ENCODE assay signal across 8 cellular contexts in the genomic region with DNA sequence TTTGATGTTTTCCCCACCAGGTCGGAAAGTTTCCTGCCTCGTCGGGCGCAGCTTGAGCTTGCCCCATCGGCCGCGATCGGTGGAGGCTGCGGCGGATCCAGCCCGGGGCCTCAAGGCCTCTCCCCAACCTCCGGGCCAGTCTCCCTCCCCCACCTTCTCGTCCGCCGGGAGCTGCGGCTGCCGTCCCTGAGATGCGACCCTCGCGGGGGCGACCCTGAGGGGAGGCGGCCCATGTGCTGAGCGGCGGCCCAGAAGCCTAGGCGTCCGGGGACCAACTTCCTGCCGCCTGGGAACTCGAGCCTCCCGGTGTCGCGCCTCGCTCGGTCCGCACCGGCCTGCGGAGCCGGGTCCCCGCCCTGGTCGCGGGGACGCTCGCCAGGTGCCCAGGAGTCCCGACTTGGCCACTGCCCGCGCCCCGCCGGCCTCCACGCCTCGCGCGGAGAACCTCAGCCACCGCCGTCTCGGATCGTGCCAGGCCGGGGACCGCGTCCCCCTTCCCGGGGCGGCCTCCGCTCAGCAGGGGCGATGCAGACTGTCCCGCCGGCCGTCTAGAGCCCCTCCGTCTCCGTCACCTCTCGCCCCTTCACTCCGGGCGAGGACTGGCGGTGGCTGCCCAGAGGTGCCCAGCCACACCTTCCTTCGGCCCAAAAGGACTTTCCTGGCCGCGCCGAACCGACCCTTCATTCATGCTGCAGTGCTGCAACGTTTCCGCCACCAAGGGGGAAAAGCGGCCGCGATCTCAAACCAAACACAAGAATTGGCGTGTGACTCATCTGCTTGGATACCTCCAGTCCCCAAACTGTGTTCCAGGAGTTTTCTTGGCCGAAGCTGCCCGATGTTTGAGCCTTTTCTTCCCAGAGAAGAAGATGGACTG. TPM values are rescaled to one million over a fixed set of nuclear protein-coding genes. Genes with fewer than 3 reads are reported as not detected.
A peak's percentile ranks its signal among the peaks of the same experiment; 100 is the strongest.
DNase-seq lines count a peak whose midpoint lies in the region; ATAC-seq and TF ChIP-seq lines count a peak whose summit lies in the region.

No MANE protein-coding gene starts in this region.

- H3K36me3 Mint-ChIP-seq in activated naive CD4-positive, alpha-beta T cell treated with anti-CD3 and anti-CD28 coated beads, Interleukin-2, amount 50 U/mL, for 24 hours, result peaks cover 2% of the 10 kb centered on the region

- H3K9me3 ChIP-seq in ovary (no peaks in the 10 kb centered on the region), vagina (no peaks in the 10 kb centered on the region)

- H3K4me1 ChIP-seq in ovary (ENCODE audit: insufficient read depth) (peaks cover 9% of the 10 kb centered on the region), vagina (peaks cover 51% of the 10 kb centered on the region)

- H3K36me3 ChIP-seq in ovary, result no peaks in the 10 kb centered on the region
- peaks cover 0 to 8% of the 10 kb centered on the region in 2 donors for H3K36me3 ChIP-seq in vagina

- H3K27me3 Mint-ChIP-seq in activated naive CD4-positive, alpha-beta T cell treated with anti-CD3 and anti-CD28 coated beads, Interleukin-2, amount 50 U/mL, for 24 hours, result no peaks in the 10 kb centered on the region

- intact Hi-C loops in Right ventricle myocardium inferior (cut with DNase I) (loop anchor here (1.0 to 10.0 kb wide), 3 partner anchors 64 to 529 kb away; a partner anchor contains a TSS), ovary (cut with DNase I) (loop anchor here in 2 of 4 donors (5.0 kb wide), 2 partner anchors 64 to 71 kb away; a partner anchor contains a TSS), vagina (cut with DNase I) (loop anchor here (1.0 to 5.0 kb wide), 2 partner anchors 64 to 159 kb away; a partner anchor contains a TSS)

- H3K4me3 Mint-ChIP-seq in activated naive CD4-positive, alpha-beta T cell treated with anti-CD3 and anti-CD28 coated beads, Interleukin-2, amount 50 U/mL, for 24 hours, result peak overlapping the region; percentile 98

- no peak for TF ChIP-seq EP300 in ovary (IDR thresholded peaks at IDR 0.05)

- TF ChIP-seq POLR2A in ovary (IDR thresholded peaks at IDR 0.05) (no peak), vagina (IDR thresholded peaks at IDR 0.05) (no peak)

- H3K27me3 ChIP-seq in ovary, result no peaks in the 10 kb centered on the region
- H3K27me3 ChIP-seq in vagina, result no peaks in the 10 kb centered on the region

- WGBS in ovary, 3 donors, result 0% methylated on average over 77 to 84 of the region's 84 CpGs

- H3K9me3 Mint-ChIP-seq in activated naive CD4-positive, alpha-beta T cell treated with anti-CD3 and anti-CD28 coated beads, Interleukin-2, amount 50 U/mL, for 24 hours, result no peaks in the 10 kb centered on the region

- peak overlapping the region; percentile 94 for H3K27ac Mint-ChIP-seq in activated naive CD4-positive, alpha-beta T cell treated with anti-CD3 and anti-CD28 coated beads, Interleukin-2, amount 50 U/mL, for 24 hours

- H3K27ac ChIP-seq in ovary (peak overlapping the region; percentile 76 to 94), vagina (peak overlapping the region; percentile 92)

- ATAC-seq in HG02970 (IDR thresholded peaks at IDR 0.05; ENCODE audit: low FRiP score, unreplicated experiment), result peak; percentile 20
- ATAC-seq in Right ventricle myocardium inferior, result peak; percentile 49

- peaks cover 37% of the 10 kb centered on the region for H3K4me1 Mint-ChIP-seq in activated naive CD4-positive, alpha-beta T cell treated with anti-CD3 and anti-CD28 coated beads, Interleukin-2, amount 50 U/mL, for 24 hours

- no peak for TF ChIP-seq CTCF in ovary (IDR thresholded peaks at IDR 0.05)
- TF ChIP-seq CTCF in vagina (IDR thresholded peaks at IDR 0.05), result no peak

- DNase-seq in NCI-H1417 (lab: John Stamatoyannopoulos, UW), result peak in 2 of 3 experiments; percentile 14 to 46
- no peak for DNase-seq in NCI-H1417 treated with DMSO at 0.1 percent for 48 hours (lab: John Stamatoyannopoulos, UW)
- peak; percentile 82 for DNase-seq in RPMI7951 (ENCODE audit: low read depth)
- peak; percentile 74 for DNase-seq in Right ventricle myocardium inferior (ENCODE audit: missing footprints)
- DNase-seq in ovary, result peak; percentile 55 to 67 (median 62)
- DNase-seq in vagina (ENCODE audit: extremely low spot score in 2 of 2), result peak in 1 of 2 donors; percentile 89

- H3K4me3 ChIP-seq in ovary (peak overlapping the region; percentile 98), vagina (peak overlapping the region; percentile 61 to 96)

RNA-seq across cellular contexts. Expression of a gene that starts 0.7 kb away (rescaled TPM):
- total RNA-seq in RPMI7951 (2014; rRNA removed; shearing (Covaris generic)), result 38.9 and 48.4 TPM in 2 replicates
- total RNA-seq in Right ventricle myocardium inferior, result 294 TPM
- total RNA-seq in ovary, result 100 to 1,000 TPM in 1 of 7 donors, 10 to 100 TPM in 6; 45.8 to 113 (median 75.2) TPM
- 10 to 100 TPM; 26.3 to 56.6 TPM for polyA plus RNA-seq in ovary
- total RNA-seq in vagina, result 102 TPM
